In the genomic region with DNA sequence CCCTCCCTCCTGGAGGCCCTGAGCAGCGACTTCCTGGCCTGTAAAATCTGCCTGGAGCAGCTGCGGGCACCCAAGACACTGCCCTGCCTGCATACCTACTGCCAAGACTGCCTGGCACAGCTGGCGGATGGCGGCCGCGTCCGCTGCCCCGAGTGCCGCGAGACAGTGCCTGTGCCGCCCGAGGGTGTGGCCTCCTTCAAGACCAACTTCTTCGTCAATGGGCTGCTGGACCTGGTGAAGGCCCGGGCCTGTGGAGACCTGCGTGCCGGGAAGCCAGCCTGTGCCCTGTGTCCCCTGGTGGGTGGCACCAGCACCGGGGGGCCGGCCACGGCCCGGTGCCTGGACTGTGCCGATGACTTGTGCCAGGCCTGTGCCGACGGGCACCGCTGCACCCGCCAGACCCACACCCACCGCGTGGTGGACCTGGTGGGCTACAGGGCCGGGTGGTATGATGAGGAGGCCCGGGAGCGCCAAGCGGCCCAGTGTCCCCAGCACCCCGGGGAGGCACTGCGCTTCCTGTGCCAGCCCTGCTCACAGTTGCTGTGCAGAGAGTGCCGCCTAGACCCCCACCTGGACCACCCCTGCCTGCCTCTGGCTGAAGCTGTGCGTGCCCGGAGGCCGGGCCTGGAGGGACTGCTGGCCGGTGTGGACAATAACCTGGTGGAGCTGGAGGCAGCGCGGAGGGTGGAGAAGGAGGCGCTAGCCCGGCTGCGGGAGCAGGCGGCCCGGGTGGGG, we compare ENCODE assay signal across 1 cellular context.
TF ChIP-seq lines count a peak whose summit lies in the region.

No MANE protein-coding gene starts in this region.

TF ChIP-seq in HEK293, 187 proteins besides CTCF, POLR2A, EP300 and RAD21 (continued from another document):
- TF ChIP-seq ZNF266 (tag by site-specific recombination; IDR thresholded peaks at IDR 0.05; ENCODE audit: low read depth), result no peak
- TF ChIP-seq ZNF341 (tag by site-specific recombination; IDR thresholded peaks at IDR 0.05; ENCODE audit: low read depth), result no peak
- no peak for TF ChIP-seq ZNF501 (tag by site-specific recombination; IDR thresholded peaks at IDR 0.05)
- TF ChIP-seq, protein P1, sequence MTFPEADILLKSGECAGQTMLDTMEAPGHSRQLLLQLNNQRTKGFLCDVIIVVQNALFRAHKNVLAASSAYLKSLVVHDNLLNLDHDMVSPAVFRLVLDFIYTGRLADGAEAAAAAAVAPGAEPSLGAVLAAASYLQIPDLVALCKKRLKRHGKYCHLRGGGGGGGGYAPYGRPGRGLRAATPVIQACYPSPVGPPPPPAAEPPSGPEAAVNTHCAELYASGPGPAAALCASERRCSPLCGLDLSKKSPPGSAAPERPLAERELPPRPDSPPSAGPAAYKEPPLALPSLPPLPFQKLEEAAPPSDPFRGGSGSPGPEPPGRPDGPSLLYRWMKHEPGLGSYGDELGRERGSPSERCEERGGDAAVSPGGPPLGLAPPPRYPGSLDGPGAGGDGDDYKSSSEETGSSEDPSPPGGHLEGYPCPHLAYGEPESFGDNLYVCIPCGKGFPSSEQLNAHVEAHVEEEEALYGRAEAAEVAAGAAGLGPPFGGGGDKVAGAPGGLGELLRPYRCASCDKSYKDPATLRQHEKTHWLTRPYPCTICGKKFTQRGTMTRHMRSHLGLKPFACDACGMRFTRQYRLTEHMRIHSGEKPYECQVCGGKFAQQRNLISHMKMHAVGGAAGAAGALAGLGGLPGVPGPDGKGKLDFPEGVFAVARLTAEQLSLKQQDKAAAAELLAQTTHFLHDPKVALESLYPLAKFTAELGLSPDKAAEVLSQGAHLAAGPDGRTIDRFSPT (tag by site-specific recombination; IDR thresholded peaks at IDR 0.05), result 0 out of 2 replicates have a peak, but pooled peaks have one; percentile 13
- TF ChIP-seq, protein P2, sequence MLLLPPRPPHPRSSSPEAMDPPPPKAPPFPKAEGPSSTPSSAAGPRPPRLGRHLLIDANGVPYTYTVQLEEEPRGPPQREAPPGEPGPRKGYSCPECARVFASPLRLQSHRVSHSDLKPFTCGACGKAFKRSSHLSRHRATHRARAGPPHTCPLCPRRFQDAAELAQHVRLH (tag by site-specific recombination; IDR thresholded peaks at IDR 0.05), result no peak
